Comparison of ENCODE assay signal across 1 cellular context in the genomic region with DNA sequence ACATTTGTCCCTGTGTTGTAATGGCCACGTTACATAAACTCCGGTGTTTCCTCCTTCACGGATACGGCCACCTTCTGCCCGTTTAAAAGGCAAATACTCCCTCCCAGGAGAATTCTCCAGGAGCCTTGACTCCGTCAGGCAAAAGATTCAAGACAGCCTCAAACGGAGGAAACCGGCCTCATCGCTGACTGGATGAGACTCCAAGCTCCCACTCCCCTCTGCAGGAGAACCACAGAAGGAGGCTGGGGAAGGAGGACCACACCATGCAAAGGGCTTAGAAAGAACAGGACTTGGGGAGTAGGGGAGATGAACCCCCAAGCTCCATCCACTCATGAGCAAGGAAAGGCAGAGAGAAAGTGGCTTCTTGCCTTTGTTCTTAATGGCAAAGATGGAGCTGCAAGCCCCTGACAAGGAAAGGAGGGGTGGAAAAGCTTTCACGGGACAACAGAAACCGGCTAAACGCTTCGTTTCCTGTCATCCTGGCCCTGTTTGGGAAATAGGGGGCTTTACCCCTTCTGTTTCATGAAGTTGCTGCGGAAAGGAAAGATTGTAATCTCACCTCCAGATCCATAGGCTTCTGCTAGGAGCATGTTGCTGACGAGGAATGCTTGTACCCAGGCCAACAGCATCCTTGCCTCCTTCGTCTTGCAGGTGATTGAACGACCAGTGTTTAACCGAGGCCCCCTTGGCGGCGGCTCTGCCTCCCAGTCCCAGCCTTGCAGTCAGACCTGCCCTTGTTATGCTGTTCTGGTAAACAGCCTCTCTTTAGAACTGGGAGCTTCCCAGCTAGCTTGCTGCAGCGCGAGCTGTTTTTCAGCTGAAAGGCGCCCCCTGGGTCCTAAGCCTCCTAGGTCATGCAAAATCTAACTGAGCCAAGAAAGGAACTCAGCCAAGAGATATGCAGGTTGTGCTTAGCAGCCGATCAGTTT.
TF ChIP-seq lines count a peak whose summit lies in the region.

A gene with protein sequence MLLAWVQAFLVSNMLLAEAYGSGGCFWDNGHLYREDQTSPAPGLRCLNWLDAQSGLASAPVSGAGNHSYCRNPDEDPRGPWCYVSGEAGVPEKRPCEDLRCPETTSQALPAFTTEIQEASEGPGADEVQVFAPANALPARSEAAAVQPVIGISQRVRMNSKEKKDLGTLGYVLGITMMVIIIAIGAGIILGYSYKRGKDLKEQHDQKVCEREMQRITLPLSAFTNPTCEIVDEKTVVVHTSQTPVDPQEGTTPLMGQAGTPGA (minus strand): TSS at position 773 of the 929 bp plus-strand sequence. CDS start 144 bp downstream, at position 629.

TF ChIP-seq in H1, 55 proteins besides CTCF, POLR2A, EP300 and RAD21:
- TF ChIP-seq SIX5 (IDR thresholded peaks at IDR 0.05; ENCODE audit: low read depth, low read length) = no peak
- peak; percentile 50 for TF ChIP-seq NANOG (IDR thresholded peaks at IDR 0.05; ENCODE audit: insufficient read depth, low read depth, low read length, poor library complexity, severe bottlenecking)
- TF ChIP-seq CBX5 (IDR thresholded peaks at IDR 0.05; ENCODE audit: low read depth, low read length) = no peak
- 0 out of 4 replicates have a peak, but pooled peaks of 1 of the 2 experiments have one; percentile 4 for TF ChIP-seq HDAC2 (IDR thresholded peaks at IDR 0.05; ENCODE audit: borderline replicate concordance in 1 of 2, low read depth in 2 of 2, low read length in 2 of 2)
- TF ChIP-seq JUND (IDR thresholded peaks at IDR 0.05; ENCODE audit: low read length) = no peak
- TF ChIP-seq YY1 (IDR thresholded peaks at IDR 0.05; ENCODE audit: low read depth, low read length) = 0 out of 2 replicates have a peak, but pooled peaks have one; percentile 40
- TF ChIP-seq POU5F1 (IDR thresholded peaks at IDR 0.05; ENCODE audit: low read depth, low read length) = 0 out of 2 replicates have a peak, but pooled peaks have one; percentile 4
- TF ChIP-seq, protein P1, sequence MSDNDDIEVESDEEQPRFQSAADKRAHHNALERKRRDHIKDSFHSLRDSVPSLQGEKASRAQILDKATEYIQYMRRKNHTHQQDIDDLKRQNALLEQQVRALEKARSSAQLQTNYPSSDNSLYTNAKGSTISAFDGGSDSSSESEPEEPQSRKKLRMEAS (IDR thresholded peaks at IDR 0.05) = peak; percentile 60
- TF ChIP-seq, protein P2, sequence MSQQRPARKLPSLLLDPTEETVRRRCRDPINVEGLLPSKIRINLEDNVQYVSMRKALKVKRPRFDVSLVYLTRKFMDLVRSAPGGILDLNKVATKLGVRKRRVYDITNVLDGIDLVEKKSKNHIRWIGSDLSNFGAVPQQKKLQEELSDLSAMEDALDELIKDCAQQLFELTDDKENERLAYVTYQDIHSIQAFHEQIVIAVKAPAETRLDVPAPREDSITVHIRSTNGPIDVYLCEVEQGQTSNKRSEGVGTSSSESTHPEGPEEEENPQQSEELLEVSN (IDR thresholded peaks at IDR 0.05) = no peak
- 0 out of 2 replicates have a peak, but pooled peaks have one; percentile 43 for TF ChIP-seq CREB1 (IDR thresholded peaks at IDR 0.05)
- peak; percentile 81 for TF ChIP-seq SP1 (IDR thresholded peaks at IDR 0.05; ENCODE audit: low read depth, low read length)
- no peak for TF ChIP-seq CBX8 (IDR thresholded peaks at IDR 0.05; ENCODE audit: borderline replicate concordance, low read depth, low read length)
- peak; percentile 69; the same call in 1 of the 2 replicates for TF ChIP-seq RBBP5 (IDR thresholded peaks at IDR 0.05; ENCODE audit: borderline replicate concordance, low read depth, low read length)
- TF ChIP-seq RNF2 (IDR thresholded peaks at IDR 0.05; ENCODE audit: borderline replicate concordance, low read depth, low read length, missing control alignments, poor library complexity, severe bottlenecking) = no peak
- no peak for TF ChIP-seq JUN (IDR thresholded peaks at IDR 0.05; ENCODE audit: low read depth, low read length)
- TF ChIP-seq TAF1 (IDR thresholded peaks at IDR 0.05; ENCODE audit: low read depth, low read length) = peak; percentile 75
- TF ChIP-seq SRF (IDR thresholded peaks at IDR 0.05; ENCODE audit: low read depth, low read length) = no peak
- TF ChIP-seq SIN3A (conservative IDR thresholded peaks at IDR 0.05 in 1 of 2, IDR thresholded peaks at IDR 0.05 in 1 of 2; ENCODE audit: low read depth in 1 of 2, low read length in 2 of 2) = peak in 1 of 2 experiments; percentile 73; a peak in 1 of 4 replicates
- TF ChIP-seq SUZ12 (IDR thresholded peaks at IDR 0.05; ENCODE audit: low read length) = 0 out of 2 replicates have a peak, but pooled peaks have one; percentile 22
- TF ChIP-seq TBP (IDR thresholded peaks at IDR 0.05; ENCODE audit: low read depth, low read length) = peak; percentile 74
- TF ChIP-seq HDAC6 (IDR thresholded peaks at IDR 0.05; ENCODE audit: low read depth, low read length) = no peak
- peak; percentile 62 for TF ChIP-seq TAF7 (optimal IDR thresholded peaks at IDR 0.05; ENCODE audit: borderline replicate concordance, low read depth, low read length)
- TF ChIP-seq FOSL1 (IDR thresholded peaks at IDR 0.05; ENCODE audit: insufficient read depth, low read depth, low read length) = peak; percentile 94
- peak; percentile 32; the same call in 1 of the 2 replicates for TF ChIP-seq POLR2AphosphoS5 (IDR thresholded peaks at IDR 0.05; ENCODE audit: low read depth, low read length)
- TF ChIP-seq ASH2L (IDR thresholded peaks at IDR 0.05; ENCODE audit: low read length) = peak; percentile 36
- no peak for TF ChIP-seq GTF2F1 (IDR thresholded peaks at IDR 0.05; ENCODE audit: borderline replicate concordance, low read depth, low read length)
- TF ChIP-seq GABPA (IDR thresholded peaks at IDR 0.05; ENCODE audit: borderline replicate concordance, insufficient read depth, low read length) = no peak
- TF ChIP-seq, protein P3, sequence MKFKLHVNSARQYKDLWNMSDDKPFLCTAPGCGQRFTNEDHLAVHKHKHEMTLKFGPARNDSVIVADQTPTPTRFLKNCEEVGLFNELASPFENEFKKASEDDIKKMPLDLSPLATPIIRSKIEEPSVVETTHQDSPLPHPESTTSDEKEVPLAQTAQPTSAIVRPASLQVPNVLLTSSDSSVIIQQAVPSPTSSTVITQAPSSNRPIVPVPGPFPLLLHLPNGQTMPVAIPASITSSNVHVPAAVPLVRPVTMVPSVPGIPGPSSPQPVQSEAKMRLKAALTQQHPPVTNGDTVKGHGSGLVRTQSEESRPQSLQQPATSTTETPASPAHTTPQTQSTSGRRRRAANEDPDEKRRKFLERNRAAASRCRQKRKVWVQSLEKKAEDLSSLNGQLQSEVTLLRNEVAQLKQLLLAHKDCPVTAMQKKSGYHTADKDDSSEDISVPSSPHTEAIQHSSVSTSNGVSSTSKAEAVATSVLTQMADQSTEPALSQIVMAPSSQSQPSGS (IDR thresholded peaks at IDR 0.05; ENCODE audit: low read length) = no peak
